In genomic region chr3:122151480-122151879, GRCh38 we compare ENCODE assay signal across 21 cellular contexts. TPM values are rescaled to one million over a fixed set of nuclear protein-coding genes. Genes with fewer than 3 reads are reported as not detected.
"Had no signal": no experiment of that assay in that cellular context is flagged by ENCODE, and none has a peak within 500 bp of the region (broad histone marks: within the 10 kb centered on the region; RNA-seq: fewer than 3 reads in every experiment).

No MANE protein-coding gene starts in this region.

- DNase-seq: activated B cell treated with CpG ODN at 0.5 μM for 24 hours; activated CD4-positive, alpha-beta memory T cell treated with anti-CD3 and anti-CD28 coated beads for 36 hours; activated CD4-positive, alpha-beta T cell treated with anti-CD3 and anti-CD28 coated beads for 4 hours; activated T-cell treated with anti-CD3 and anti-CD28 coated beads for 4 hours; amygdala; effector memory CD8-positive, alpha-beta T cell; erythroblast; midbrain; nucleus accumbens; spleen; stimulated activated CD4-positive, alpha-beta T cell treated with anti-CD3 and anti-CD28 coated beads, Interleukin-4, amount 100 ng/mL, for 4 hours; stimulated activated naive CD4-positive, alpha-beta T cell; T-cell; T-helper 9 cell; tibial artery; uterus had no signal

- H3K27ac ChIP-seq: spleen, tibial artery, uterus had no signal

- ATAC-seq: effector memory CD8-positive, alpha-beta T cell; T-cell had no signal

- H3K27me3 Mint-ChIP-seq: activated CD4-positive, alpha-beta memory T cell treated with anti-CD3 and anti-CD28 coated beads for 36 hours; activated naive CD8-positive, alpha-beta T cell; effector memory CD8-positive, alpha-beta T cell had no signal

- H3K9me3 ChIP-seq: uterus had no signal

- H3K27me3 ChIP-seq: spleen, tibial artery, uterus had no signal

- H3K36me3 ChIP-seq: spleen, tibial artery, uterus had no signal

- H3K4me3 Mint-ChIP-seq: activated B cell treated with CpG ODN at 0.5 μM for 24 hours; activated CD4-positive, alpha-beta memory T cell treated with anti-CD3 and anti-CD28 coated beads for 36 hours; activated naive CD8-positive, alpha-beta T cell; effector memory CD8-positive, alpha-beta T cell; nephron; T-cell had no signal

- H3K4me3 ChIP-seq: lung, spleen, tibial artery, uterus had no signal

- H3K36me3 Mint-ChIP-seq: T-cell had no signal

- H3K27ac Mint-ChIP-seq: activated B cell treated with CpG ODN at 0.5 μM for 24 hours; activated CD4-positive, alpha-beta memory T cell treated with anti-CD3 and anti-CD28 coated beads for 36 hours; activated naive CD8-positive, alpha-beta T cell; effector memory CD8-positive, alpha-beta T cell; nephron; T-cell had no signal

- H3K4me1 Mint-ChIP-seq: activated B cell treated with CpG ODN at 0.5 μM for 24 hours, nephron, T-cell had no signal

- H3K4me1 ChIP-seq: spleen, tibial artery, uterus had no signal

RNA-seq across cellular contexts. Expression of gene CASR, which starts 32.0 kb away (rescaled TPM):
- total RNA-seq: cardiac septum, dermis microvascular lymphatic vessel endothelial cell, uterus had no signal
